Comparison of ENCODE assay signal across 10 cellular contexts in the genomic region with DNA sequence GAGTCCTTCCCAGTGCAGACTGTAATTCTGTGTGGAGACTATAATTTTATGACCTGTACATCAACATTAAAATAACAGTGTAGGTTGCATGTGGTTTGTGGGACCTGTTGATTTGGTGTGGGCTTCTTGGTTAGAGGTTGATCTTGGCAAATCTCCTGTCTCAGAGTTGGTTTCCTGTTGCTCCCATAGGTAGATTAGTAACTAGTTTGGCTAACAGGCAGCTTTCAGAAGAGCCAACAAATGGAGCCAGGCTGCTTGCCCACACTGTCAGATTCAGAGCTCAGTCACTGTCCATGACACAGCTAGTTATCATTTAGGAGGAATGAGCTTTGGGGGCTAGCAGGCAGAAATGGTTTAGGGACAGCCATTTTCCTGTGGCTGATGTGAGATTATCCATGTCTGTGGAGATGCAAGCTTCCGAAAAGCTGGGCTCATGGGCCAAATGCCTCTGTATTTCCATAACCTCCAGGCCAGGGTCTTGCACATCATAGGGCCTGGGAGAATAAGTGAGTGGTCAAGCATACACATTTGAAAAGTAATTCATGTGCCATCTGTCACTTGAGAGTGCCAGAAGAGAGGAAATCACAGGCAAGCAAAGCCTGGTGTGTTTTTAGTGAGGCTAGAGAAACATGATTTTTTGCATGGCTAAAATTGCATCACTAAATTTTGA. TPM values are rescaled to one million over a fixed set of nuclear protein-coding genes. Genes with fewer than 3 reads are reported as not detected.
DNase-seq lines count a peak whose midpoint lies in the region; ATAC-seq and TF ChIP-seq lines count a peak whose summit lies in the region.
"Had no signal": no experiment of that assay in that cellular context is flagged by ENCODE, and none has a peak within 500 bp of the region (broad histone marks: within the 10 kb centered on the region; RNA-seq: fewer than 3 reads in every experiment).

No MANE protein-coding gene starts in this region.

- no peak overlapping the region for H3K4me3 ChIP-seq in left ventricle myocardium inferior

- H3K4me1 ChIP-seq in left ventricle myocardium inferior: peaks cover 28% of the 10 kb centered on the region

- no peak for TF ChIP-seq CTCF in left ventricle myocardium inferior (IDR thresholded peaks at IDR 0.05; ENCODE audit: borderline replicate concordance)

- H3K27ac Mint-ChIP-seq in activated naive CD4-positive, alpha-beta T cell treated with anti-CD3 and anti-CD28 coated beads, Interleukin-2, amount 10 ng/mL, durations not matched to agents 7 days and 5 days: peak overlapping the region; percentile 83

- H3K9me3 ChIP-seq in left ventricle myocardium inferior (replicated peaks): no peaks in the 10 kb centered on the region

- H3K27ac ChIP-seq in left ventricle myocardium inferior (replicated peaks): peak overlapping the region; percentile 25

- peak overlapping the region; percentile 43 for H3K4me3 Mint-ChIP-seq in activated naive CD4-positive, alpha-beta T cell treated with anti-CD3 and anti-CD28 coated beads, Interleukin-2, amount 10 ng/mL, durations not matched to agents 7 days and 5 days

- ATAC-seq in Right ventricle myocardium superior (ENCODE audit: poor library complexity) (no peak), GM18909 (IDR thresholded peaks at IDR 0.05; ENCODE audit: poor library complexity, unreplicated experiment) (no peak), GM18519 (IDR thresholded peaks at IDR 0.05; ENCODE audit: low FRiP score, unreplicated experiment) (no peak), HG03097 (IDR thresholded peaks at IDR 0.05; ENCODE audit: low FRiP score, unreplicated experiment) (no peak)

- H3K36me3 Mint-ChIP-seq in activated naive CD4-positive, alpha-beta T cell treated with anti-CD3 and anti-CD28 coated beads, Interleukin-2, amount 10 ng/mL, durations not matched to agents 7 days and 5 days: peaks cover 70% of the 10 kb centered on the region

- intact Hi-C loops in left ventricle myocardium inferior (cut with micrococcal nuclease) (no loop called here), Right ventricle myocardium superior (cut with DNase I) (no loop called here)

- H3K27me3 ChIP-seq in left ventricle myocardium inferior (ENCODE audit: low read depth): no peaks in the 10 kb centered on the region

- CTCF ChIA-PET in activated naive CD4-positive, alpha-beta T cell treated with anti-CD3 and anti-CD28 coated beads, Interleukin-2, amount 10 ng/mL, durations not matched to agents 7 days and 5 days (lab: Charles Lee): interaction anchor here (0.6 to 7.2 kb wide), 2 partner anchors 59 to 78 kb away, joined by 3 to 51 read pairs; no protein-coding TSS in a partner anchor

- no peaks in the 10 kb centered on the region for H3K9me3 Mint-ChIP-seq in activated naive CD4-positive, alpha-beta T cell treated with anti-CD3 and anti-CD28 coated beads, Interleukin-2, amount 10 ng/mL, durations not matched to agents 7 days and 5 days

- DNase-seq in left ventricle myocardium inferior: no peak
- DNase-seq in Right ventricle myocardium superior: no peak
- DNase-seq in activated naive CD4-positive, alpha-beta T cell treated with anti-CD3 and anti-CD28 coated beads, Interleukin-2, amount 10 ng/mL, durations not matched to agents 7 days and 5 days: peak; percentile 26
- DNase-seq in iris pigment epithelial cell (ENCODE audit: low read depth): peak; percentile 49
- no peak for DNase-seq in NCI-H1105 treated with DMSO at 0.1 percent for 48 hours (lab: John Stamatoyannopoulos, UW)
- DNase-seq: GF-D8, NCI-H526 had no signal

- peaks cover 81% of the 10 kb centered on the region for H3K4me1 Mint-ChIP-seq in activated naive CD4-positive, alpha-beta T cell treated with anti-CD3 and anti-CD28 coated beads, Interleukin-2, amount 10 ng/mL, durations not matched to agents 7 days and 5 days

- peaks cover 3% of the 10 kb centered on the region for H3K36me3 ChIP-seq in left ventricle myocardium inferior

- H3K27me3 Mint-ChIP-seq in activated naive CD4-positive, alpha-beta T cell treated with anti-CD3 and anti-CD28 coated beads, Interleukin-2, amount 10 ng/mL, durations not matched to agents 7 days and 5 days: no peaks in the 10 kb centered on the region

RNA-seq across cellular contexts. Expression of a gene that starts 33.4 kb away (rescaled TPM):
- 24.5 TPM for total RNA-seq in left ventricle myocardium inferior
- 30.3 TPM for total RNA-seq in Right ventricle myocardium superior

RNA-seq across cellular contexts. Expression of a gene that starts 54.6 kb away (rescaled TPM):
- total RNA-seq in left ventricle myocardium inferior (0.77 TPM), Right ventricle myocardium superior (0.97 TPM)

RNA-seq across cellular contexts. Expression of a gene that starts 55.4 kb away (rescaled TPM):
- total RNA-seq in left ventricle myocardium inferior (3.8 TPM), Right ventricle myocardium superior (4.7 TPM)

Comparison
In these comparisons a context has a peak if more than half of its experiments do, and no peak if none do; other contexts are left out.
1. DNase-seq: peak in activated naive CD4-positive, alpha-beta T cell treated with anti-CD3 and anti-CD28 coated beads, Interleukin-2, amount 10 ng/mL, durations not matched to agents 7 days and 5 days (single experiment) and iris pigment epithelial cell (single experiment); none in left ventricle myocardium inferior (single experiment), Right ventricle myocardium superior (single experiment) and NCI-H1105 treated with DMSO at 0.1 percent for 48 hours (single experiment).